Comparison of ENCODE assay signal across 1 cellular context in the genomic region with DNA sequence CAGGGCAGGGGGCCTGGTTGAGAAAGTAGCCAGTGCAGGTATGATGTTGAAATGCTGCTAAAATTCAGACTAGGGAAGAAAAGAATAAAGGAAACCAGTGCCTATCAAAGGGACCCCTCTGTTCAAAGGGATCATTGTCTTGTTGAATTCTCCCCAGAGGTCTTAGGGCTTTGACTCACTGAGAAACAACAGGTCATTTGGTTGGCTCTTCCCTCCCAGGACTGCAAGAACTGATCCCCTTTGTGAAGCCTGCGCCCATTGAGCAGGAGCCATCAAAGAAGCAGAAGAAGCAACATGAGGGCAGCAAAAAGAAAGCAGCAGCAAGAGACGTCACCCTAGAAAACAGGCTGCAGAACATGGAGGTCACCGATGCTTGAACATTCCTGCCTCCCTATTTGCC.
TF ChIP-seq lines count a peak whose summit lies in the region.

No MANE protein-coding gene starts in this region.

TF ChIP-seq in IMR-90, 13 proteins besides CTCF, POLR2A, EP300 and RAD21:
- no peak for TF ChIP-seq USF2 (IDR thresholded peaks at IDR 0.05; ENCODE audit: low read depth, low read length)
- TF ChIP-seq, protein P1, sequence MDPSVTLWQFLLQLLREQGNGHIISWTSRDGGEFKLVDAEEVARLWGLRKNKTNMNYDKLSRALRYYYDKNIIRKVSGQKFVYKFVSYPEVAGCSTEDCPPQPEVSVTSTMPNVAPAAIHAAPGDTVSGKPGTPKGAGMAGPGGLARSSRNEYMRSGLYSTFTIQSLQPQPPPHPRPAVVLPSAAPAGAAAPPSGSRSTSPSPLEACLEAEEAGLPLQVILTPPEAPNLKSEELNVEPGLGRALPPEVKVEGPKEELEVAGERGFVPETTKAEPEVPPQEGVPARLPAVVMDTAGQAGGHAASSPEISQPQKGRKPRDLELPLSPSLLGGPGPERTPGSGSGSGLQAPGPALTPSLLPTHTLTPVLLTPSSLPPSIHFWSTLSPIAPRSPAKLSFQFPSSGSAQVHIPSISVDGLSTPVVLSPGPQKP (IDR thresholded peaks at IDR 0.05; ENCODE audit: borderline replicate concordance, low read depth, low read length) = no peak
- no peak for TF ChIP-seq MXI1 (IDR thresholded peaks at IDR 0.05; ENCODE audit: borderline replicate concordance, low read depth, low read length)
- TF ChIP-seq MAZ (IDR thresholded peaks at IDR 0.05; ENCODE audit: borderline replicate concordance, low read depth, low read length) = no peak
TF ChIP-seq in IMR-90: peak in this region for 0.
